21 cellular contexts compared by ENCODE assay signal in genomic region chr1:72986591-72987290, GRCh38.
A peak's percentile ranks its signal among the peaks of the same experiment; 100 is the strongest.
DNase-seq lines count a peak whose midpoint lies in the region; ATAC-seq and TF ChIP-seq lines count a peak whose summit lies in the region.
"Had no signal": no experiment of that assay in that cellular context is flagged by ENCODE, and none has a peak within 500 bp of the region (broad histone marks: within the 10 kb centered on the region; RNA-seq: fewer than 3 reads in every experiment).

No MANE protein-coding gene starts in this region.

- H2AK5ac ChIP-seq in H9 (ENCODE audit: insufficient read length, low read length) = no peak overlapping the region

- DNase-seq in H9 (no peak), endodermal cell (no peak), NCI-H1436 treated with DMSO at 0.1 percent for 48 hours (lab: John Stamatoyannopoulos, UW) (no peak), right cardiac atrium (no peak), NOMO-1 (lab: John Stamatoyannopoulos, UW; ENCODE audit: unreplicated experiment in 2 of 2) (no peak), NCI-H510A treated with DMSO at 0.1 percent for 48 hours (lab: John Stamatoyannopoulos, UW) (no peak)
- DNase-seq: BE2C; C1 segment of cervical spinal cord; CD4-positive, CD25-positive, alpha-beta regulatory T cell; CD8-positive, alpha-beta memory T cell; COR-L47; DMS 273 treated with DMSO at 0.1 percent for 48 hours; DMS53; DND-41; EL; GOT3; HCEC 1CT; KG1 had no signal

- no peaks in the 10 kb centered on the region for H3K23me2 ChIP-seq in H9 (ENCODE audit: insufficient read length, low read depth, low read length, poor library complexity, severe bottlenecking)

- no peaks in the 10 kb centered on the region; the same call in 1 of the 2 replicates for H3K27me3 Mint-ChIP-seq in H9 (ENCODE audit: low read depth)
- no peaks in the 10 kb centered on the region for H3K27me3 Mint-ChIP-seq in endodermal cell (ENCODE audit: insufficient read depth)
- H3K27me3 Mint-ChIP-seq: CD4-positive, CD25-positive, alpha-beta regulatory T cell; CD8-positive, alpha-beta memory T cell had no signal

- no peak overlapping the region for H3K4me3 ChIP-seq in HUES64 (ENCODE audit: low read length)
- no peak overlapping the region for H3K4me3 ChIP-seq in endodermal cell (ENCODE audit: low read length)
- peak overlapping the region; percentile 2 for H3K4me3 ChIP-seq in iPS-20b (ENCODE audit: low read length)
- H3K4me3 ChIP-seq in right cardiac atrium (ENCODE audit: low read length) = no peak overlapping the region

- H3T11ph ChIP-seq in H9 (ENCODE audit: low read length) = no peak overlapping the region

- H3K23ac ChIP-seq in H9 (ENCODE audit: insufficient read length, low read depth, low read length) = no peak overlapping the region

- H3K4me1 Mint-ChIP-seq in H9 (peaks cover 32 to 53% of the 10 kb centered on the region in 2 experiments), endodermal cell (peaks cover 60% of the 10 kb centered on the region)
- H3K4me1 Mint-ChIP-seq: CD4-positive, CD25-positive, alpha-beta regulatory T cell; CD8-positive, alpha-beta memory T cell had no signal

- H3K27ac Mint-ChIP-seq in H9 = peak overlapping the region; percentile 1 to 84 (median 62); a peak in 6 of 7 replicates
- H3K27ac Mint-ChIP-seq in endodermal cell = peak overlapping the region; percentile 67
- H3K27ac Mint-ChIP-seq: CD4-positive, CD25-positive, alpha-beta regulatory T cell; CD8-positive, alpha-beta memory T cell had no signal

- H3K9me3 Mint-ChIP-seq in H9 (peaks cover 4 to 11% of the 10 kb centered on the region in 2 experiments; a peak in 4 of 5 replicates), endodermal cell (peaks cover 12% of the 10 kb centered on the region)

- H3K18ac ChIP-seq in H9 (ENCODE audit: insufficient read length, low read depth, low read length) = no peak overlapping the region

- H2BK15ac ChIP-seq in H9 (ENCODE audit: low read depth, low read length) = no peak overlapping the region

- no peak overlapping the region for H4K5ac ChIP-seq in H9 (ENCODE audit: insufficient read length, low read depth, low read length)

- H3K36me3 ChIP-seq in HUES64 (ENCODE audit: insufficient read depth, low read length) (no peaks in the 10 kb centered on the region), endodermal cell (ENCODE audit: control insufficient read depth, insufficient read depth, low read length) (no peaks in the 10 kb centered on the region), iPS-20b (ENCODE audit: insufficient read depth, low read depth, low read length) (no peaks in the 10 kb centered on the region)
- H3K36me3 ChIP-seq: BE2C had no signal

- no peak overlapping the region for H2BK5ac ChIP-seq in H9 (ENCODE audit: insufficient read length, low read length)

- H2BK20ac ChIP-seq in H9 (ENCODE audit: low read depth, low read length, poor library complexity, severe bottlenecking) = peak overlapping the region; percentile 84

- H3K9me3 ChIP-seq in H9 (ENCODE audit: control insufficient read depth, low read depth, low read length) (no peaks in the 10 kb centered on the region), HUES64 (ENCODE audit: insufficient read depth, low read depth, low read length) (no peaks in the 10 kb centered on the region), endodermal cell (ENCODE audit: control insufficient read depth, low read length) (no peaks in the 10 kb centered on the region), iPS-20b (ENCODE audit: insufficient read depth, low read depth, low read length) (no peaks in the 10 kb centered on the region), right cardiac atrium (ENCODE audit: control insufficient read depth, low read length) (no peaks in the 10 kb centered on the region)
- H3K9me3 ChIP-seq: BE2C had no signal

- no CpG with 5 or more reads among the region's 2 CpGs for WGBS in H9 (ENCODE audit: extremely low coverage, insufficient read length, low lambda C conversion rate)
- 62% methylated on average over 2 of the region's 2 CpGs for WGBS in HUES64
- 66 to 80% methylated on average over 2 of the region's 2 CpGs for WGBS in endodermal cell (ENCODE audit: insufficient coverage in 1 of 2, insufficient read length in 1 of 2), 2 experiments
- 91% methylated on average over 2 of the region's 2 CpGs for WGBS in right cardiac atrium

- H3K79me1 ChIP-seq in H9 (ENCODE audit: insufficient read depth, low read depth, low read length, poor library complexity, severe bottlenecking) = no peaks in the 10 kb centered on the region

- H3K9ac ChIP-seq in H9 (ENCODE audit: extremely low read depth, insufficient read length, low read length) (no peak overlapping the region), HUES64 (ENCODE audit: low read depth, low read length) (no peak overlapping the region), endodermal cell (ENCODE audit: extremely low read depth, low read length, poor library complexity, severe bottlenecking) (no peak overlapping the region), iPS-20b (ENCODE audit: low read depth, low read length) (peak overlapping the region; percentile 27)

- H3K4ac ChIP-seq in H9 (ENCODE audit: low read depth, low read length) = no peak overlapping the region

- H3K27me3 ChIP-seq in H9 (ENCODE audit: insufficient read depth, low read length) (no peaks in the 10 kb centered on the region), HUES64 (ENCODE audit: insufficient read depth, low read length) (no peaks in the 10 kb centered on the region), endodermal cell (ENCODE audit: control insufficient read depth, insufficient read depth, low read length, poor library complexity, severe bottlenecking) (no peaks in the 10 kb centered on the region), iPS-20b (ENCODE audit: insufficient read depth, low read length) (no peaks in the 10 kb centered on the region), right cardiac atrium (ENCODE audit: control insufficient read depth, insufficient read depth) (no peaks in the 10 kb centered on the region)
- H3K27me3 ChIP-seq: BE2C had no signal

- no peaks in the 10 kb centered on the region for H3K79me2 ChIP-seq in H9 (ENCODE audit: insufficient read depth, low read length)

- no peak overlapping the region for H2AFZ ChIP-seq in H9 (ENCODE audit: low read length)

- no peak overlapping the region for H4K91ac ChIP-seq in H9 (ENCODE audit: insufficient read length, low read depth, low read length)

- intact Hi-C loops in right cardiac atrium (cut with DNase I) = no loop called here

- H3K4me3 Mint-ChIP-seq in H9 (no peak overlapping the region), endodermal cell (no peak overlapping the region)
- H3K4me3 Mint-ChIP-seq: CD4-positive, CD25-positive, alpha-beta regulatory T cell; CD8-positive, alpha-beta memory T cell had no signal

- no peak for ATAC-seq in right cardiac atrium

- no peak overlapping the region for H3K14ac ChIP-seq in H9 (ENCODE audit: insufficient read depth, low read length)

- no peaks in the 10 kb centered on the region for H4K20me1 ChIP-seq in H9 (ENCODE audit: control insufficient read depth, insufficient read depth, insufficient read length)

- no peak overlapping the region for H3K56ac ChIP-seq in H9 (ENCODE audit: insufficient read length, low read depth, low read length)

- no peak overlapping the region for H2BK12ac ChIP-seq in H9 (ENCODE audit: insufficient read length, low read depth, low read length)

- peak overlapping the region; percentile 34 for H3K4me2 ChIP-seq in H9 (ENCODE audit: insufficient read depth, insufficient read length, low read length)

- no peak overlapping the region for H2BK120ac ChIP-seq in H9 (ENCODE audit: low read depth, low read length, poor library complexity, severe bottlenecking)

- H4K8ac ChIP-seq in H9 (replicated peaks; ENCODE audit: insufficient read length, low read depth, low read length) = no peak overlapping the region

- peaks cover 4% of the 10 kb centered on the region; the same call in 1 of the 2 replicates for H3K4me1 ChIP-seq in H9 (ENCODE audit: insufficient read depth, low read length)
- H3K4me1 ChIP-seq in HUES64 (ENCODE audit: insufficient read depth, low read length) = peaks cover 23% of the 10 kb centered on the region
- peaks cover 3% of the 10 kb centered on the region for H3K4me1 ChIP-seq in endodermal cell (ENCODE audit: control insufficient read depth, insufficient read depth, low read length)
- peaks cover 24% of the 10 kb centered on the region for H3K4me1 ChIP-seq in iPS-20b (ENCODE audit: insufficient read depth, low read length)
- no peaks in the 10 kb centered on the region for H3K4me1 ChIP-seq in right cardiac atrium (ENCODE audit: control insufficient read depth, insufficient read depth, low read length)
- H3K4me1 ChIP-seq: BE2C had no signal

- H3K27ac ChIP-seq in H9 (ENCODE audit: insufficient read length, low read depth, low read length) (peak overlapping the region; percentile 94), HUES64 (ENCODE audit: low read depth, low read length) (peak overlapping the region; percentile 69), endodermal cell (ENCODE audit: low read depth, low read length) (no peak overlapping the region), iPS-20b (ENCODE audit: low read length) (no peak overlapping the region), right cardiac atrium (ENCODE audit: low read length) (no peak overlapping the region)
- H3K27ac ChIP-seq: HL-60 had no signal

- peaks cover 14 to 28% (median 20%) of the 10 kb centered on the region in 3 experiments for H3K36me3 Mint-ChIP-seq in H9 (ENCODE audit: insufficient read depth in 1 of 3, low read depth in 3 of 3)
- peaks cover 6% of the 10 kb centered on the region for H3K36me3 Mint-ChIP-seq in endodermal cell (ENCODE audit: low read depth)
- H3K36me3 Mint-ChIP-seq: CD4-positive, CD25-positive, alpha-beta regulatory T cell; CD8-positive, alpha-beta memory T cell had no signal

- TF ChIP-seq CTCF in H9 (conservative IDR thresholded peaks at IDR 0.05) (no peak), endodermal cell (conservative IDR thresholded peaks at IDR 0.05) (no peak)

Comparison
In these comparisons a context has a peak if more than half of its experiments do, and no peak if none do; other contexts are left out.
1. H3K27ac ChIP-seq: peak in H9 (single experiment) and HUES64 (single experiment); none in endodermal cell (single experiment), iPS-20b (single experiment) and right cardiac atrium (single experiment).